1 cellular context compared by ENCODE assay signal in genomic region chr12:131710464-131711457, GRCh38.
TF ChIP-seq lines count a peak whose summit lies in the region.

Gene SFSWAP (plus strand): TSS chr12:131711090. CDS start chr12:131711230, 140 bp downstream.

TF ChIP-seq in K562, 482 proteins besides CTCF, POLR2A, EP300 and RAD21 (continued from another document and continues in another):
- TF ChIP-seq ZKSCAN3 (CRISPR knock-in tag; IDR thresholded peaks at IDR 0.05) (no peak), MNT (conservative IDR thresholded peaks at IDR 0.05) (peak; percentile 94 to 98), CLOCK (CRISPR knock-in tag; IDR thresholded peaks at IDR 0.05; ENCODE audit: borderline replicate concordance) (no peak), HMGXB4 (CRISPR knock-in tag; IDR thresholded peaks at IDR 0.05) (peak; percentile 22; the same call in 1 of the 2 replicates), HLTF (IDR thresholded peaks at IDR 0.05) (0 out of 2 replicates have a peak, but pooled peaks have one; percentile 58), FOXK2 (conservative IDR thresholded peaks at IDR 0.05 in 1 of 2, IDR thresholded peaks at IDR 0.05 in 1 of 2; ENCODE audit: low read depth in 2 of 2) (peak in 1 of 2 experiments; percentile 47; a peak in 2 of 4 replicates), PHF8 (IDR thresholded peaks at IDR 0.05; ENCODE audit: borderline replicate concordance, low read length) (peak; percentile 90), YBX1 (IDR thresholded peaks at IDR 0.05) (no peak), NBN (IDR thresholded peaks at IDR 0.05; ENCODE audit: low read depth) (no peak), GTF2E2 (tag; IDR thresholded peaks at IDR 0.05) (no peak; the same call in 1 of the 2 replicates), RFX5 (IDR thresholded peaks at IDR 0.05; ENCODE audit: low read depth, low read length) (no peak), TOE1 (IDR thresholded peaks at IDR 0.05; ENCODE audit: borderline replicate concordance) (peak; percentile 84; the same call in 1 of the 2 replicates), TOE1 (CRISPR knock-in tag; IDR thresholded peaks at IDR 0.05; ENCODE audit: borderline replicate concordance, low read depth) (no peak), ZC3H4 (CRISPR knock-in tag; IDR thresholded peaks at IDR 0.05; ENCODE audit: borderline replicate concordance) (no peak), TBP (optimal IDR thresholded peaks at IDR 0.05; ENCODE audit: low read depth, low read length) (peak; percentile 88), RBFOX2 (IDR thresholded peaks at IDR 0.05; ENCODE audit: low read depth, low read length) (peak; percentile 94), ARID1B (IDR thresholded peaks at IDR 0.05) (peak; percentile 28; the same call in 1 of the 2 replicates), POLR2G (IDR thresholded peaks at IDR 0.05; ENCODE audit: low read depth, low read length) (peak; percentile 89), RBM39 (optimal IDR thresholded peaks at IDR 0.05; ENCODE audit: low read depth, low read length) (no peak), HDAC1 (IDR thresholded peaks at IDR 0.05) (peak; percentile 31 to 90; a peak in 3 of 4 replicates), ZNF23 (CRISPR knock-in tag; IDR thresholded peaks at IDR 0.05) (no peak), NCOR1 (IDR thresholded peaks at IDR 0.05) (peak; percentile 49), TEAD4 (IDR thresholded peaks at IDR 0.05; ENCODE audit: low read length) (peak; percentile 66; the same call in 1 of the 2 replicates), TEAD4 (CRISPR knock-in tag; IDR thresholded peaks at IDR 0.05; ENCODE audit: borderline replicate concordance) (no peak), ZNF449 (CRISPR knock-in tag; IDR thresholded peaks at IDR 0.05) (no peak), ZNF76 (CRISPR knock-in tag; IDR thresholded peaks at IDR 0.05; ENCODE audit: borderline replicate concordance) (no peak), RBM22 (IDR thresholded peaks at IDR 0.05; ENCODE audit: low read depth, low read length, poor library complexity, severe bottlenecking) (no peak), E2F1 (CRISPR knock-in tag; IDR thresholded peaks at IDR 0.05) (peak; percentile 84), PYGO2 (tag; IDR thresholded peaks at IDR 0.05) (no peak), KLF13 (tag; IDR thresholded peaks at IDR 0.05; ENCODE audit: borderline replicate concordance, low read depth) (peak; percentile 27; the same call in 1 of the 2 replicates), JUND (IDR thresholded peaks at IDR 0.05; ENCODE audit: borderline replicate concordance, low read depth, low read length) (peak; percentile 28), JUND (tag; IDR thresholded peaks at IDR 0.05; ENCODE audit: borderline replicate concordance, low read depth, low read length) (no peak; the same call in 1 of the 3 replicates), KLF10 (CRISPR knock-in tag; IDR thresholded peaks at IDR 0.05) (no peak), TSHZ1 (CRISPR knock-in tag; IDR thresholded peaks at IDR 0.05) (no peak), TRIM24 (IDR thresholded peaks at IDR 0.05) (peak in 1 of 2 experiments; percentile 68; a peak in 2 of 4 replicates), NR2C1 (IDR thresholded peaks at IDR 0.05) (peak; percentile 79), NR2C1 (tag; IDR thresholded peaks at IDR 0.05) (peak; percentile 84), MCM3 (IDR thresholded peaks at IDR 0.05) (no peak), RNF219 (CRISPR knock-in tag; IDR thresholded peaks at IDR 0.05) (no peak), CGGBP1 (CRISPR knock-in tag; IDR thresholded peaks at IDR 0.05) (peak; percentile 15; the same call in 1 of the 2 replicates), ZBTB1 (CRISPR knock-in tag; IDR thresholded peaks at IDR 0.05; ENCODE audit: borderline replicate concordance, low read depth) (0 out of 2 replicates have a peak, but pooled peaks have one; percentile 60), BHLHE40 (IDR thresholded peaks at IDR 0.05; ENCODE audit: low read length) (no peak), ZNF232 (CRISPR knock-in tag; IDR thresholded peaks at IDR 0.05) (peak; percentile 72; the same call in 1 of the 2 replicates), SETDB1 (IDR thresholded peaks at IDR 0.05; ENCODE audit: low read length) (no peak), GATAD2A (IDR thresholded peaks at IDR 0.05) (peak; percentile 5; the same call in 1 of the 2 replicates), ZNF165 (CRISPR knock-in tag; IDR thresholded peaks at IDR 0.05; ENCODE audit: borderline replicate concordance) (no peak), NCOA6 (IDR thresholded peaks at IDR 0.05) (no peak), GABPA (tag; conservative IDR thresholded peaks at IDR 0.05; ENCODE audit: low read depth) (peak; percentile 100), HES1 (IDR thresholded peaks at IDR 0.05; ENCODE audit: low read depth) (no peak), GABPB2 (CRISPR knock-in tag; conservative IDR thresholded peaks at IDR 0.05) (no peak), THRAP3 (IDR thresholded peaks at IDR 0.05; ENCODE audit: borderline replicate concordance) (peak; percentile 86; the same call in 1 of the 2 replicates), BRCA1 (IDR thresholded peaks at IDR 0.05) (no peak), BRCA1 (CRISPR knock-in tag; IDR thresholded peaks at IDR 0.05) (no peak), BRD9 (IDR thresholded peaks at IDR 0.05; ENCODE audit: low read depth, partially characterized antibody) (no peak), BRD4 (IDR thresholded peaks at IDR 0.05) (0 out of 2 replicates have a peak, but pooled peaks have one; percentile 37), SPI1 (IDR thresholded peaks at IDR 0.05; ENCODE audit: borderline replicate concordance, low read depth, low read length) (0 out of 2 replicates have a peak, but pooled peaks have one; percentile 7), CC2D1A (IDR thresholded peaks at IDR 0.05) (no peak), ZNF584 (CRISPR knock-in tag; IDR thresholded peaks at IDR 0.05; ENCODE audit: low read depth) (0 out of 2 replicates have a peak, but pooled peaks have one; percentile 33), ZNF282 (CRISPR knock-in tag; IDR thresholded peaks at IDR 0.05) (no peak), SIN3B (IDR thresholded peaks at IDR 0.05; ENCODE audit: low read depth) (peak; percentile 100), IRF2 (CRISPR knock-in tag; IDR thresholded peaks at IDR 0.05) (peak; percentile 59; the same call in 1 of the 2 replicates)
